11 cellular contexts compared by ENCODE assay signal in the genomic region with DNA sequence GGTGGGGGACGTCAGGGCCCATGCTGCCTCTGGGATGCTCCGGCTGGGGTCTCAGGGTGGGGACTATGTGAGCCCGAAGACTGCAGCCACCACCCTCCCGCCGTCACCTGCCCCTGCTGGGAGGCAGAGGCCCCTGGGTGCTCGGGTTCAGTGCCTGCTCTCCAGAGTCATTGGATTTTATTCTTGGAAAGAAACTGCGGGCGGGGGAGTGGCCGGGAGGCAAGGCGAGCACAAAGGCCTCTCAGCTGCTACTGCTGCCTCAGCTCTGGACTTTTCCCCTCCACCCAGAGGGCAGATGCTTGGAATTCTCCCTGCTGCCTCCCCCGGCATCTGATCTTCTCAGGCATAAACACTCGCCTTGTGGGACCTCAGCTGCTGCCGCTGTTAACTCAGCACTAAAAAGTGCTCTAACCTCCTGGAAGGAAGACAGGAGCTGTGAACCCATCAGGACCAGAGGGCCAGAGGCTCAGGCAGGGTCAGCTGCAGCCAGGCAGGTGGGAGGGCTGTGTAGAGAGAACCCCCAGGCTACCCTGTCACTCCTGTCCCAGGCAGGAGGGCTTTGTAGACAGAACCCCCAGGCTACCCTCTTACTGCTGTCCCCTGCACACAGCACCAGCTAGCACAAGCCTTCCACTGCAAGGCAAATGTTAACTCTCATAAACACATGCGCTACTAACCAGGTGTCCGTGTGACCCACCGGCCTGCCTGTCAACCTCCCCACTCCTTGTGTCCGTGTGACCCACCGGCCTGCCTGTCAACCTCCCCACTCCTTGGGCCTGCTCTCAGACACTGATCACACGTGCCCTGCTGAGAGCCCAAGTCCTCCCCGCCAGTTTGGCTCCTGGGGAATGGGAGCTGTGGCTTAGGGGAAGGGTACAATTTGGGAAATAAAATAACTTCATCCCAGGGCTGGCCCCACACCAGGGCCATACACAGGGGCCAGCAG. TPM values are rescaled to one million over a fixed set of nuclear protein-coding genes. Genes with fewer than 3 reads are reported as not detected.
DNase-seq lines count a peak whose midpoint lies in the region; ATAC-seq, FAIRE-seq and TF ChIP-seq lines count a peak whose summit lies in the region.
"Had no signal": no experiment of that assay in that cellular context is flagged by ENCODE, and none has a peak within 500 bp of the region (broad histone marks: within the 10 kb centered on the region; RNA-seq: fewer than 3 reads in every experiment).

No MANE protein-coding gene starts in this region.

- intact Hi-C loops in left colon (cut with DNase I, micrococcal nuclease), result no loop called here

- TF ChIP-seq CTCF in chondrocyte (IDR thresholded peaks at IDR 0.05), result no peak
- no peak for TF ChIP-seq CTCF in smooth muscle cell (IDR thresholded peaks at IDR 0.05; ENCODE audit: borderline replicate concordance, insufficient read depth, poor library complexity, severe bottlenecking)

- peaks cover 20% of the 10 kb centered on the region for H3K4me1 Mint-ChIP-seq in chondrocyte (ENCODE audit: low read depth)

- peak overlapping the region; percentile 73 for H3K27ac Mint-ChIP-seq in chondrocyte (ENCODE audit: unreplicated experiment)
- H3K27ac Mint-ChIP-seq: stimulated activated naive CD8-positive, alpha-beta T cell treated with anti-CD3 and anti-CD28 coated beads, Interleukin-15, Interleukin-2, amounts not matched to agents 100 ng/mL and 50 ng/mL, for 24 hours had no signal

- no peaks in the 10 kb centered on the region for H3K79me2 ChIP-seq in smooth muscle cell (ENCODE audit: low read depth)

- H3K27me3 ChIP-seq in smooth muscle cell (ENCODE audit: low read depth), result peaks cover 5% of the 10 kb centered on the region

- H3K4me3 ChIP-seq in smooth muscle cell, result no peak overlapping the region

- DNase-seq in HTR-8/SVneo (ENCODE audit: insufficient read length, low spot score), result peak; percentile 76
- peak; percentile 85 for DNase-seq in chondrocyte (ENCODE audit: low spot score)
- DNase-seq in left colon, result peak; percentile 65 to 70
- peak; percentile 31 for DNase-seq in smooth muscle cell (lab: John Stamatoyannopoulos, UW; ENCODE audit: unreplicated experiment)
- DNase-seq in cerebellar nuclear complex (lab: John Stamatoyannopoulos, UW), result no peak
- DNase-seq in effector CD4-positive, alpha-beta T cell, result no peak
- DNase-seq: activated T-cell treated with anti-CD3 and anti-CD28 coated beads, Interleukin-2, amount 50 U/mL, for 4 hours; MM.1S had no signal

- H3K4me3 Mint-ChIP-seq in chondrocyte (ENCODE audit: unreplicated experiment), result no peak overlapping the region
- H3K4me3 Mint-ChIP-seq: activated T-cell treated with anti-CD3 and anti-CD28 coated beads, Interleukin-2, amount 50 U/mL, for 4 hours; stimulated activated naive CD8-positive, alpha-beta T cell treated with anti-CD3 and anti-CD28 coated beads, Interleukin-15, Interleukin-2, amounts not matched to agents 100 ng/mL and 50 ng/mL, for 24 hours had no signal

- H3K27ac ChIP-seq in smooth muscle cell (ENCODE audit: low read depth), result no peak overlapping the region

- 42% methylated on average over 19 of the region's 20 CpGs for WGBS in smooth muscle cell (ENCODE audit: low lambda C conversion rate)

- peak overlapping the region; percentile 41 for H3K4me2 ChIP-seq in smooth muscle cell

- ATAC-seq in left colon (peak; percentile 72), GM18909 (IDR thresholded peaks at IDR 0.05; ENCODE audit: poor library complexity, unreplicated experiment) (no peak), GM21723 (IDR thresholded peaks at IDR 0.05; ENCODE audit: unreplicated experiment) (no peak)
- ATAC-seq: activated T-cell treated with anti-CD3 and anti-CD28 coated beads, Interleukin-2, amount 50 U/mL, for 4 hours had no signal

- H3K27me3 Mint-ChIP-seq in chondrocyte (ENCODE audit: low read depth), result peaks cover 13% of the 10 kb centered on the region
- H3K27me3 Mint-ChIP-seq: stimulated activated naive CD8-positive, alpha-beta T cell treated with anti-CD3 and anti-CD28 coated beads, Interleukin-15, Interleukin-2, amounts not matched to agents 100 ng/mL and 50 ng/mL, for 24 hours had no signal

- H3K9me3 ChIP-seq in smooth muscle cell (replicated peaks; ENCODE audit: low read depth), result no peaks in the 10 kb centered on the region

- H3K36me3 ChIP-seq in smooth muscle cell (ENCODE audit: low read depth), result no peaks in the 10 kb centered on the region

- peaks cover 8% of the 10 kb centered on the region for H3K4me1 ChIP-seq in smooth muscle cell (ENCODE audit: low read depth)

- H2AFZ ChIP-seq in smooth muscle cell (ENCODE audit: low read depth), result no peak overlapping the region

- H3K36me3 Mint-ChIP-seq in chondrocyte (ENCODE audit: low read depth), result no peaks in the 10 kb centered on the region

- FAIRE-seq in HTR-8/SVneo (lab: Jason Lieb, UNC), result peak; percentile 13

- H4K20me1 ChIP-seq in smooth muscle cell (ENCODE audit: low read depth), result no peaks in the 10 kb centered on the region

- peaks cover 5% of the 10 kb centered on the region for H3F3A ChIP-seq in smooth muscle cell (ENCODE audit: low read depth)

- no peak overlapping the region for H3K9ac ChIP-seq in smooth muscle cell (ENCODE audit: low read depth)

- H3K9me3 Mint-ChIP-seq in chondrocyte (ENCODE audit: low read depth), result peaks cover 2% of the 10 kb centered on the region
- H3K9me3 Mint-ChIP-seq: stimulated activated naive CD8-positive, alpha-beta T cell treated with anti-CD3 and anti-CD28 coated beads, Interleukin-15, Interleukin-2, amounts not matched to agents 100 ng/mL and 50 ng/mL, for 24 hours had no signal

RNA-seq across cellular contexts. Expression of a gene that starts 9.4 kb away (rescaled TPM):
- total RNA-seq in chondrocyte (0.20 to 0.28 TPM in 2 of 3 replicates, not detected in the other), left colon (10 to 100 TPM; 22.8 to 35.5 TPM), smooth muscle cell (not detected in 2 replicates)
- not detected in 2 replicates for polyA plus RNA-seq in smooth muscle cell
- total RNA-seq: activated T-cell treated with anti-CD3 and anti-CD28 coated beads, Interleukin-2, amount 50 U/mL, for 4 hours had no signal

Comparison
In these comparisons a context has a peak if more than half of its experiments do, and no peak if none do; other contexts are left out.
1. DNase-seq: peak in HTR-8/SVneo (single experiment), chondrocyte (single experiment), left colon (2 of 2) and smooth muscle cell (single experiment); none in cerebellar nuclear complex (0 of 2) and effector CD4-positive, alpha-beta T cell (single experiment).
2. RNA of a gene that starts 9.4 kb away (total RNA-seq): 22.8 to 35.5 TPM in left colon; 0.20 to 0.28 TPM in chondrocyte and not detected in smooth muscle cell; every median in the first group is over 10 times any median in the second.